In the genomic region with DNA sequence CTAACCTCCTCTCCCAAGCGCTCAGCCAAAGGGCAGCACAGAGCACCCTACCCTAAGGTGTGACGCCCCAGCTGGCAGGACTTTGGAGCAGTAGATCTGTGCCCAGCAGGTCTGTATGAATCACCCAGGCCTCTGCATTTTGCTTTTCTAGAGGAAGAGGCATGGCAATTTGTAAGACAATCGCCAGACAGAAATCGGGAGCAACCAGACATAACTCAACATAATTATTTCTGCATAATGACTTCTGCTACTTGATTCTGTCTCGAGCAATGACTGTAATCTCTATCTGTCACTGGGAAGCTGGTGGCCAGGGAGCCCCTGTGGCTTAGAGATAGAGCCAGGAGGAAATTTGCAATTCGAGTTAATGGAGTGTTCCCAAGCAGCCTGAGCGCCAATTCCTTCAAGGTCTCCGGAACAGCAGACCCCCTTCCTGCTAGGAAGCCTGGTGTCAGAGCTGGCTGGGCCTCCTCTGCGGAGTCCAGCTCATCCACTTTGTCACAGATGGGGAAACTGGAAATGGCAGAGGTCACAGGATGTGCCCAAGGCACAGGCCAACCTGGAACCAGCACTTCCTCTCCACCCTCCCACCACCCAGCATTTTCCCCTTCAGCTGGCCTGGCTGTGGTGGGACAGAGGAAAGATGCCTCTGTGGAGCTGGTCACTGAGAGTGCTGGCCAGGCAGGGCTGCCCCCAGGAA, we compare ENCODE assay signal across 1 cellular context.
TF ChIP-seq lines count a peak whose summit lies in the region.

No MANE protein-coding gene starts in this region.

TF ChIP-seq in K562, 482 proteins besides CTCF, POLR2A, EP300 and RAD21 (continued from another document):
- TF ChIP-seq, protein P1, sequence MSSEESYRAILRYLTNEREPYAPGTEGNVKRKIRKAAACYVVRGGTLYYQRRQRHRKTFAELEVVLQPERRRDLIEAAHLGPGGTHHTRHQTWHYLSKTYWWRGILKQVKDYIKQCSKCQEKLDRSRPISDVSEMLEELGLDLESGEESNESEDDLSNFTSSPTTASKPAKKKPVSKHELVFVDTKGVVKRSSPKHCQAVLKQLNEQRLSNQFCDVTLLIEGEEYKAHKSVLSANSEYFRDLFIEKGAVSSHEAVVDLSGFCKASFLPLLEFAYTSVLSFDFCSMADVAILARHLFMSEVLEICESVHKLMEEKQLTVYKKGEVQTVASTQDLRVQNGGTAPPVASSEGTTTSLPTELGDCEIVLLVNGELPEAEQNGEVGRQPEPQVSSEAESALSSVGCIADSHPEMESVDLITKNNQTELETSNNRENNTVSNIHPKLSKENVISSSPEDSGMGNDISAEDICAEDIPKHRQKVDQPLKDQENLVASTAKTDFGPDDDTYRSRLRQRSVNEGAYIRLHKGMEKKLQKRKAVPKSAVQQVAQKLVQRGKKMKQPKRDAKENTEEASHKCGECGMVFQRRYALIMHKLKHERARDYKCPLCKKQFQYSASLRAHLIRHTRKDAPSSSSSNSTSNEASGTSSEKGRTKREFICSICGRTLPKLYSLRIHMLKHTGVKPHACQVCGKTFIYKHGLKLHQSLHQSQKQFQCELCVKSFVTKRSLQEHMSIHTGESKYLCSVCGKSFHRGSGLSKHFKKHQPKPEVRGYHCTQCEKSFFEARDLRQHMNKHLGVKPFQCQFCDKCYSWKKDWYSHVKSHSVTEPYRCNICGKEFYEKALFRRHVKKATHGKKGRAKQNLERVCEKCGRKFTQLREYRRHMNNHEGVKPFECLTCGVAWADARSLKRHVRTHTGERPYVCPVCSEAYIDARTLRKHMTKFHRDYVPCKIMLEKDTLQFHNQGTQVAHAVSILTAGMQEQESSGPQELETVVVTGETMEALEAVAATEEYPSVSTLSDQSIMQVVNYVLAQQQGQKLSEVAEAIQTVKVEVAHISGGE (CRISPR knock-in tag; IDR thresholded peaks at IDR 0.05): peak in 1 of 3 experiments; percentile 66; a peak in 2 of 6 replicates
- TF ChIP-seq KAT7 (CRISPR knock-in tag; IDR thresholded peaks at IDR 0.05; ENCODE audit: borderline replicate concordance) (peak; percentile 31; the same call in 1 of the 2 replicates), RFX7 (CRISPR knock-in tag; IDR thresholded peaks at IDR 0.05) (no peak), MEIS2 (IDR thresholded peaks at IDR 0.05; ENCODE audit: partially characterized antibody) (peak; percentile 78), ZNF77 (CRISPR knock-in tag; IDR thresholded peaks at IDR 0.05) (no peak), SMARCC2 (IDR thresholded peaks at IDR 0.05; ENCODE audit: low read depth) (no peak; the same call in 1 of the 2 replicates), TCF3 (CRISPR knock-in tag; IDR thresholded peaks at IDR 0.05) (peak; percentile 97), SAFB (IDR thresholded peaks at IDR 0.05; ENCODE audit: borderline replicate concordance, low read depth, low read length) (no peak), ETV5 (CRISPR knock-in tag; IDR thresholded peaks at IDR 0.05; ENCODE audit: low read depth) (peak; percentile 67; the same call in 1 of the 2 replicates), DMBX1 (CRISPR knock-in tag; IDR thresholded peaks at IDR 0.05; ENCODE audit: borderline replicate concordance) (0 out of 2 replicates have a peak, but pooled peaks have one; percentile 21), TRIM24 (IDR thresholded peaks at IDR 0.05) (peak; percentile 85 to 86)
- TF ChIP-seq, protein P2, sequence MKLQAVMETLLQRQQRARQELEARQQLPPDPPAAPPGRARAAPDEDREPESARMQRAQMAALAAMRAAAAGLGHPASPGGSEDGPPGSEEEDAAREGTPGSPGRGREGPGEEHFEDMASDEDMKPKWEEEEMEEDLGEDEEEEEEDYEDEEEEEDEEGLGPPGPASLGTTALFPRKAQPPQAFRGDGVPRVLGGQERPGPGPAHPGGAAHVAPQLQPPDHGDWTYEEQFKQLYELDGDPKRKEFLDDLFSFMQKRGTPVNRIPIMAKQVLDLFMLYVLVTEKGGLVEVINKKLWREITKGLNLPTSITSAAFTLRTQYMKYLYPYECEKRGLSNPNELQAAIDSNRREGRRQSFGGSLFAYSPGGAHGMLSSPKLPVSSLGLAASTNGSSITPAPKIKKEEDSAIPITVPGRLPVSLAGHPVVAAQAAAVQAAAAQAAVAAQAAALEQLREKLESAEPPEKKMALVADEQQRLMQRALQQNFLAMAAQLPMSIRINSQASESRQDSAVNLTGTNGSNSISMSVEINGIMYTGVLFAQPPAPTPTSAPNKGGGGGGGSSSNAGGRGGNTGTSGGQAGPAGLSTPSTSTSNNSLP (IDR thresholded peaks at IDR 0.05; ENCODE audit: borderline replicate concordance, low read depth, low read length): peak; percentile 73; the same call in 1 of the 2 replicates
- TF ChIP-seq, protein P3, sequence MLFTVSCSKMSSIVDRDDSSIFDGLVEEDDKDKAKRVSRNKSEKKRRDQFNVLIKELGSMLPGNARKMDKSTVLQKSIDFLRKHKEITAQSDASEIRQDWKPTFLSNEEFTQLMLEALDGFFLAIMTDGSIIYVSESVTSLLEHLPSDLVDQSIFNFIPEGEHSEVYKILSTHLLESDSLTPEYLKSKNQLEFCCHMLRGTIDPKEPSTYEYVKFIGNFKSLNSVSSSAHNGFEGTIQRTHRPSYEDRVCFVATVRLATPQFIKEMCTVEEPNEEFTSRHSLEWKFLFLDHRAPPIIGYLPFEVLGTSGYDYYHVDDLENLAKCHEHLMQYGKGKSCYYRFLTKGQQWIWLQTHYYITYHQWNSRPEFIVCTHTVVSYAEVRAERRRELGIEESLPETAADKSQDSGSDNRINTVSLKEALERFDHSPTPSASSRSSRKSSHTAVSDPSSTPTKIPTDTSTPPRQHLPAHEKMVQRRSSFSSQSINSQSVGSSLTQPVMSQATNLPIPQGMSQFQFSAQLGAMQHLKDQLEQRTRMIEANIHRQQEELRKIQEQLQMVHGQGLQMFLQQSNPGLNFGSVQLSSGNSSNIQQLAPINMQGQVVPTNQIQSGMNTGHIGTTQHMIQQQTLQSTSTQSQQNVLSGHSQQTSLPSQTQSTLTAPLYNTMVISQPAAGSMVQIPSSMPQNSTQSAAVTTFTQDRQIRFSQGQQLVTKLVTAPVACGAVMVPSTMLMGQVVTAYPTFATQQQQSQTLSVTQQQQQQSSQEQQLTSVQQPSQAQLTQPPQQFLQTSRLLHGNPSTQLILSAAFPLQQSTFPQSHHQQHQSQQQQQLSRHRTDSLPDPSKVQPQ (CRISPR knock-in tag; IDR thresholded peaks at IDR 0.05; ENCODE audit: borderline replicate concordance): no peak
- TF ChIP-seq, protein P4, sequence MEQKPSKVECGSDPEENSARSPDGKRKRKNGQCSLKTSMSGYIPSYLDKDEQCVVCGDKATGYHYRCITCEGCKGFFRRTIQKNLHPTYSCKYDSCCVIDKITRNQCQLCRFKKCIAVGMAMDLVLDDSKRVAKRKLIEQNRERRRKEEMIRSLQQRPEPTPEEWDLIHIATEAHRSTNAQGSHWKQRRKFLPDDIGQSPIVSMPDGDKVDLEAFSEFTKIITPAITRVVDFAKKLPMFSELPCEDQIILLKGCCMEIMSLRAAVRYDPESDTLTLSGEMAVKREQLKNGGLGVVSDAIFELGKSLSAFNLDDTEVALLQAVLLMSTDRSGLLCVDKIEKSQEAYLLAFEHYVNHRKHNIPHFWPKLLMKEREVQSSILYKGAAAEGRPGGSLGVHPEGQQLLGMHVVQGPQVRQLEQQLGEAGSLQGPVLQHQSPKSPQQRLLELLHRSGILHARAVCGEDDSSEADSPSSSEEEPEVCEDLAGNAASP (IDR thresholded peaks at IDR 0.05): no peak
